1 cellular context compared by ENCODE assay signal in genomic region chr5:58241383-58241782, GRCh38.
TF ChIP-seq lines count a peak whose summit lies in the region.

No MANE protein-coding gene starts in this region.

TF ChIP-seq in SK-N-SH treated with all-trans-retinoic acid at 6 μM for 48 hours, 23 proteins besides CTCF, POLR2A, EP300 and RAD21 (continued from another document):
- no peak for TF ChIP-seq TSHZ2 (CRISPR knock-in tag; IDR thresholded peaks at IDR 0.05)
- TF ChIP-seq CREB5 (CRISPR knock-in tag; IDR thresholded peaks at IDR 0.05; ENCODE audit: low read depth), result no peak
- no peak for TF ChIP-seq OSR1 (CRISPR knock-in tag; IDR thresholded peaks at IDR 0.05)
- no peak for TF ChIP-seq POU6F1 (CRISPR knock-in tag; IDR thresholded peaks at IDR 0.05; ENCODE audit: borderline replicate concordance, low read depth)
- TF ChIP-seq CSDC2 (CRISPR knock-in tag; IDR thresholded peaks at IDR 0.05), result no peak
- TF ChIP-seq TOX (CRISPR knock-in tag; IDR thresholded peaks at IDR 0.05; ENCODE audit: borderline replicate concordance), result no peak
- no peak for TF ChIP-seq ARNTL (CRISPR knock-in tag; IDR thresholded peaks at IDR 0.05; ENCODE audit: borderline replicate concordance, low read depth)
